In the genomic region with DNA sequence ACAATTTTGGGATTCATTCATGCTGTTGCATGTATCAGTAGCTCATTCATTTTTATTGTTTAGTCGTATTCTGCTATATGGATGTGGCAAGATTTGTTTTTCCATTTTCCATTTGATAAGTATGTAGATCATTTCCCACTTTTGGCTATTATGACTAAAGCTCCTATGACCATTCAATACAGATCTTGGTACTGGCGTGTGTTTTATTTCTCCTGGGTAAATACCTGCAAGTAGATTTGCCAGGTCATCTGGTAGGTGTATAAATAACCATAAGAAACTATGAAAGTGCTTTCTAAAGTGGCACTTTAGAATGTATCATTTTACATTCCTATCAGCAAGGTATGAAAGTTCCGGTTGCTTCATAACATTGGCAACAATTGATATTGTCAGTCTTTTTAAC, we compare ENCODE assay signal across 23 cellular contexts.
DNase-seq lines count a peak whose midpoint lies in the region; ATAC-seq, FAIRE-seq and TF ChIP-seq lines count a peak whose summit lies in the region.
"Had no signal": no experiment of that assay in that cellular context is flagged by ENCODE, and none has a peak within 500 bp of the region (broad histone marks: within the 10 kb centered on the region; RNA-seq: fewer than 3 reads in every experiment).

No MANE protein-coding gene starts in this region.

- H3K9ac ChIP-seq in keratinocyte (ENCODE audit: control insufficient read depth, extremely low read depth, insufficient read depth, low read length): no peak overlapping the region

- peak overlapping the region in 2 of 3 donors; percentile 5 to 10 for H3K27ac Mint-ChIP-seq in CD4-positive, CD25-positive, alpha-beta regulatory T cell
- H3K27ac Mint-ChIP-seq in Calu3 (ENCODE audit: unreplicated experiment): peak overlapping the region; percentile 33
- H3K27ac Mint-ChIP-seq in activated T-helper 2 cell treated with anti-CD3 and anti-CD28 coated beads, Interferon-gamma antibody, Interleukin-2, Interleukin-4, amounts not matched to agents 10 μg/mL and 5 μg/mL and 100 μg/mL, durations not matched to agents 14 hours and 24 hours and 36 hours: no peak overlapping the region

- ATAC-seq in CD4-positive, CD25-positive, alpha-beta regulatory T cell (ENCODE audit: low read depth in 2 of 2): no peak
- ATAC-seq in psoas muscle (no peak), GM18498 (IDR thresholded peaks at IDR 0.05; ENCODE audit: unreplicated experiment) (no peak), GM18520 (IDR thresholded peaks at IDR 0.05; ENCODE audit: unreplicated experiment) (no peak), right cardiac atrium (no peak)
- ATAC-seq: Right ventricle myocardium inferior, SK-N-SH treated with all-trans-retinoic acid at 6 μM for 48 hours had no signal

- H3K9me1 ChIP-seq in keratinocyte (ENCODE audit: control insufficient read depth, extremely low read depth, insufficient read depth, low read length): no peaks in the 10 kb centered on the region

- H3K36me3 ChIP-seq in CD4-positive, CD25-positive, alpha-beta regulatory T cell (ENCODE audit: control insufficient read depth, insufficient read depth, low read length): peaks cover 3% of the 10 kb centered on the region
- H3K36me3 ChIP-seq in keratinocyte (ENCODE audit: control insufficient read depth in 2 of 2, extremely low read depth in 1 of 2, insufficient read depth in 2 of 2, low read length in 2 of 2) (no peaks in the 10 kb centered on the region), psoas muscle (ENCODE audit: insufficient read depth in 1 of 2, low read depth in 1 of 2) (no peaks in the 10 kb centered on the region)
- H3K36me3 ChIP-seq: SJCRH30 had no signal

- no peaks in the 10 kb centered on the region for H3K4me1 ChIP-seq in CD4-positive, CD25-positive, alpha-beta regulatory T cell (ENCODE audit: control insufficient read depth, insufficient read depth, low read length, poor library complexity, severe bottlenecking)
- H3K4me1 ChIP-seq in keratinocyte (ENCODE audit: control insufficient read depth, extremely low read depth, insufficient read depth, low read length): no peaks in the 10 kb centered on the region
- peaks cover 39% of the 10 kb centered on the region for H3K4me1 ChIP-seq in psoas muscle
- H3K4me1 ChIP-seq in right cardiac atrium (ENCODE audit: control insufficient read depth, insufficient read depth, low read length): peaks cover 6% of the 10 kb centered on the region

- intact Hi-C loops in Calu3 (cut with micrococcal nuclease; ENCODE audit: unreplicated experiment) (loop anchor here (10.0 kb wide), 1 partner anchor 381 kb away; no protein-coding TSS in a partner anchor), psoas muscle (cut with DNase I) (loop anchor here (5.0 to 10.0 kb wide), 3 partner anchors 47 to 151 kb away; no protein-coding TSS in a partner anchor), right cardiac atrium (cut with DNase I) (no loop called here)
- intact Hi-C loops in activated T-helper 2 cell treated with anti-CD3 and anti-CD28 coated beads, Interferon-gamma antibody, Interleukin-2, Interleukin-4, amounts not matched to agents 10 μg/mL and 5 μg/mL and 100 μg/mL, durations not matched to agents 14 hours and 24 hours and 36 hours (cut with micrococcal nuclease): no loop called here

- peak; percentile 5 for FAIRE-seq in keratinocyte (lab: Jason Lieb, UNC)
- FAIRE-seq: H1 had no signal

- dilution Hi-C loops in keratinocyte (cut with MboI; ENCODE audit: extremely low pct_ligation_motif_present, low sequenced_read_pairs): no loop called here

- no peaks in the 10 kb centered on the region for H4K20me1 ChIP-seq in keratinocyte (ENCODE audit: control insufficient read depth, extremely low read depth, insufficient read depth, low read length)

- H3K79me2 ChIP-seq in keratinocyte (ENCODE audit: control insufficient read depth, insufficient read depth, low read length): no peaks in the 10 kb centered on the region

- H3K36me3 Mint-ChIP-seq in CD4-positive, CD25-positive, alpha-beta regulatory T cell: peaks cover 4% of the 10 kb centered on the region
- H3K36me3 Mint-ChIP-seq in Calu3 (ENCODE audit: insufficient read depth, unreplicated experiment): no peaks in the 10 kb centered on the region
- peaks cover 20% of the 10 kb centered on the region for H3K36me3 Mint-ChIP-seq in activated T-helper 2 cell treated with anti-CD3 and anti-CD28 coated beads, Interferon-gamma antibody, Interleukin-2, Interleukin-4, amounts not matched to agents 10 μg/mL and 5 μg/mL and 100 μg/mL, durations not matched to agents 14 hours and 24 hours and 36 hours (ENCODE audit: low read depth)

- H3K4me1 Mint-ChIP-seq in CD4-positive, CD25-positive, alpha-beta regulatory T cell: peaks cover 28 to 64% (median 54%) of the 10 kb centered on the region in 4 donors
- H3K4me1 Mint-ChIP-seq in Calu3 (ENCODE audit: low read depth, unreplicated experiment): peaks cover 50% of the 10 kb centered on the region
- H3K4me1 Mint-ChIP-seq in activated T-helper 2 cell treated with anti-CD3 and anti-CD28 coated beads, Interferon-gamma antibody, Interleukin-2, Interleukin-4, amounts not matched to agents 10 μg/mL and 5 μg/mL and 100 μg/mL, durations not matched to agents 14 hours and 24 hours and 36 hours (ENCODE audit: low read depth): peaks cover 17% of the 10 kb centered on the region

- no TSS peak for BruUV-seq in Calu3 (replicated peaks; lab: Mats Ljungman, UMichigan)

- WGBS in psoas muscle, 3 donors: 27 to 51% (median 34%) methylated on average over 3 of the region's 3 CpGs
- WGBS in right cardiac atrium: 88% methylated on average over 3 of the region's 3 CpGs

- no peak overlapping the region for H3K4me2 ChIP-seq in keratinocyte (ENCODE audit: control insufficient read depth, extremely low read depth, insufficient read depth, low read depth, low read length)
- H3K4me2 ChIP-seq: PC-9 had no signal

- no peak for TF ChIP-seq CTCF in Calu3 (IDR thresholded peaks at IDR 0.05; ENCODE audit: unreplicated experiment)
- TF ChIP-seq CTCF in keratinocyte (optimal IDR thresholded peaks at IDR 0.05 in 1 of 3, IDR thresholded peaks at IDR 0.05 in 1 of 3, conservative IDR thresholded peaks at IDR 0.05 in 1 of 3; ENCODE audit: extremely low read depth in 1 of 3, insufficient read depth in 2 of 3, low read length in 3 of 3): no peak
- TF ChIP-seq CTCF in psoas muscle (IDR thresholded peaks at IDR 0.05): no peak

- H3K4me3 Mint-ChIP-seq in CD4-positive, CD25-positive, alpha-beta regulatory T cell: no peak overlapping the region
- no peak overlapping the region for H3K4me3 Mint-ChIP-seq in Calu3 (ENCODE audit: low read depth, unreplicated experiment)
- no peak overlapping the region for H3K4me3 Mint-ChIP-seq in activated T-helper 2 cell treated with anti-CD3 and anti-CD28 coated beads, Interferon-gamma antibody, Interleukin-2, Interleukin-4, amounts not matched to agents 10 μg/mL and 5 μg/mL and 100 μg/mL, durations not matched to agents 14 hours and 24 hours and 36 hours (ENCODE audit: low read depth)
- H3K4me3 Mint-ChIP-seq: CD8-positive, alpha-beta memory T cell had no signal

- H3K27me3 ChIP-seq in CD4-positive, CD25-positive, alpha-beta regulatory T cell (ENCODE audit: control insufficient read depth, insufficient read depth, low read length): no peaks in the 10 kb centered on the region
- no peaks in the 10 kb centered on the region for H3K27me3 ChIP-seq in keratinocyte (ENCODE audit: control insufficient read depth, extremely low read depth, insufficient read depth, low read length)
- no peaks in the 10 kb centered on the region for H3K27me3 ChIP-seq in psoas muscle (ENCODE audit: insufficient read depth in 3 of 3, low read length in 2 of 3)
- H3K27me3 ChIP-seq in right cardiac atrium (ENCODE audit: control insufficient read depth, insufficient read depth): no peaks in the 10 kb centered on the region
- H3K27me3 ChIP-seq: SJCRH30 had no signal

- CTCF ChIA-PET in Calu3 (lab: Charles Lee): interaction anchor here (0.6 to 1.8 kb wide), 4 partner anchors 12 to 57 kb away, joined by 3 to 7 read pairs (median 4); no protein-coding TSS in a partner anchor

- peaks cover 0 to 4% (median 0%) of the 10 kb centered on the region in 7 donors for H3K9me3 Mint-ChIP-seq in CD4-positive, CD25-positive, alpha-beta regulatory T cell
- no peaks in the 10 kb centered on the region for H3K9me3 Mint-ChIP-seq in Calu3 (ENCODE audit: low read depth, unreplicated experiment)
- no peaks in the 10 kb centered on the region for H3K9me3 Mint-ChIP-seq in activated T-helper 2 cell treated with anti-CD3 and anti-CD28 coated beads, Interferon-gamma antibody, Interleukin-2, Interleukin-4, amounts not matched to agents 10 μg/mL and 5 μg/mL and 100 μg/mL, durations not matched to agents 14 hours and 24 hours and 36 hours
- H3K9me3 Mint-ChIP-seq: CD8-positive, alpha-beta memory T cell had no signal

- DNase-seq in CD4-positive, CD25-positive, alpha-beta regulatory T cell: no peak
- DNase-seq in Calu3 (no peak), keratinocyte (ENCODE audit: low read depth, low spot score) (no peak), psoas muscle (no peak), right cardiac atrium (no peak)
- DNase-seq in activated T-helper 2 cell treated with anti-CD3 and anti-CD28 coated beads, Interferon-gamma antibody, Interleukin-2, Interleukin-4, amounts not matched to agents 10 μg/mL and 5 μg/mL and 100 μg/mL, durations not matched to agents 14 hours and 24 hours and 36 hours (ENCODE audit: low spot score): no peak
- DNase-seq: C1 segment of cervical spinal cord; CD8-positive, alpha-beta memory T cell; DMS153; HCEC 1CT; IMR-90; KG1; MM.1S; NCI-H2081; NCI-H2227 treated with DMSO at 0.1 percent for 48 hours; NCI-H526 treated with DMSO at 0.1 percent for 48 hours; PC-9; SJCRH30 had no signal

- no peak overlapping the region for H3K4me3 ChIP-seq in CD4-positive, CD25-positive, alpha-beta regulatory T cell (ENCODE audit: low read depth, low read length)
- H3K4me3 ChIP-seq in keratinocyte (ENCODE audit: control insufficient read depth in 2 of 3, extremely low read depth in 1 of 3, insufficient read depth in 2 of 3, low read depth in 1 of 3, low read length in 3 of 3) (no peak overlapping the region), psoas muscle (no peak overlapping the region), right cardiac atrium (ENCODE audit: low read length) (no peak overlapping the region)
- H3K4me3 ChIP-seq: PC-9, SJCRH30 had no signal

- no peak overlapping the region for H3K27ac ChIP-seq in CD4-positive, CD25-positive, alpha-beta regulatory T cell (ENCODE audit: insufficient read depth, low read length, poor library complexity, severe bottlenecking)
- H3K27ac ChIP-seq in keratinocyte (ENCODE audit: control insufficient read depth, insufficient read depth, low read length) (no peak overlapping the region), psoas muscle (peak overlapping the region; percentile 84), right cardiac atrium (ENCODE audit: low read length) (no peak overlapping the region)
- H3K27ac ChIP-seq: PC-9 had no signal

- H3K27me3 Mint-ChIP-seq in CD4-positive, CD25-positive, alpha-beta regulatory T cell: no peaks in the 10 kb centered on the region
- H3K27me3 Mint-ChIP-seq in Calu3 (ENCODE audit: unreplicated experiment): no peaks in the 10 kb centered on the region
- H3K27me3 Mint-ChIP-seq in activated T-helper 2 cell treated with anti-CD3 and anti-CD28 coated beads, Interferon-gamma antibody, Interleukin-2, Interleukin-4, amounts not matched to agents 10 μg/mL and 5 μg/mL and 100 μg/mL, durations not matched to agents 14 hours and 24 hours and 36 hours (ENCODE audit: low read depth): no peaks in the 10 kb centered on the region
- H3K27me3 Mint-ChIP-seq: CD8-positive, alpha-beta memory T cell had no signal

- H2AFZ ChIP-seq in keratinocyte (ENCODE audit: control insufficient read depth, low read length): no peak overlapping the region
- H2AFZ ChIP-seq: PC-9 had no signal

- H3K9me3 ChIP-seq in CD4-positive, CD25-positive, alpha-beta regulatory T cell (ENCODE audit: control insufficient read depth in 2 of 2, low read length in 2 of 2): no peaks in the 10 kb centered on the region
- H3K9me3 ChIP-seq in keratinocyte (ENCODE audit: control insufficient read depth, low read depth, low read length): no peaks in the 10 kb centered on the region
- H3K9me3 ChIP-seq in psoas muscle: no peaks in the 10 kb centered on the region
- no peaks in the 10 kb centered on the region for H3K9me3 ChIP-seq in right cardiac atrium (ENCODE audit: control insufficient read depth, low read length)
- H3K9me3 ChIP-seq: SJCRH30 had no signal

Comparison
In these comparisons a context has a peak if more than half of its experiments do, and no peak if none do; other contexts are left out.
1. intact Hi-C loops: an anchor here in Calu3 (10.0 kb wide) and psoas muscle (5.0 to 10.0 kb wide); none called in activated T-helper 2 cell treated with anti-CD3 and anti-CD28 coated beads, Interferon-gamma antibody, Interleukin-2, Interleukin-4, amounts not matched to agents 10 μg/mL and 5 μg/mL and 100 μg/mL, durations not matched to agents 14 hours and 24 hours and 36 hours and right cardiac atrium.